25 cellular contexts compared by ENCODE assay signal in the genomic region with DNA sequence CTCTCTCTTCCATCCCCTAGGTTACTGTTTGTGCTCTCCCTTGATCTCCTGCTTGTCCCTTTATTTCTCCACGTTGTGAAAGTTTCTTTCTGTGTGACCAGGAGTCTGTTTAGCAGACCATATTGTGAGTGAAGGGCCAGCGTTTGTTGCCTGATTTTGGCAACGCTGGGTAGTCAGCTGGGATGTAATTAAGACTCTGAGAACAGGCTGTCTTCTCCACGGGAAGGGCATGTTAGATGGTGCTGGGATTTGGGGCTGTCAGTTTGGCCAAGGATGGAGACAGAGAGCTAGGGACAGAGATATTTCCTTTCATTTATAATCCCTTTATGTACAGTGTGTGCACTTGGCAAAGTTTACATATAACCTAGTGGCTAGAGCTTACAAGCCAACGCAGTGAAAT.
DNase-seq lines count a peak whose midpoint lies in the region; ATAC-seq and TF ChIP-seq lines count a peak whose summit lies in the region.
"Had no signal": no experiment of that assay in that cellular context is flagged by ENCODE, and none has a peak within 500 bp of the region (broad histone marks: within the 10 kb centered on the region; RNA-seq: fewer than 3 reads in every experiment).

No MANE protein-coding gene starts in this region.

- H3K4me3 ChIP-seq in Peyer's patch: no peak overlapping the region
- H3K4me3 ChIP-seq in esophagus muscularis mucosa: no peak overlapping the region
- H3K4me3 ChIP-seq: skin epidermis, tibial artery had no signal

- TF ChIP-seq CTCF in Peyer's patch (IDR thresholded peaks at IDR 0.05) (no peak), esophagus muscularis mucosa (IDR thresholded peaks at IDR 0.05) (no peak)

- TF ChIP-seq EP300 in esophagus muscularis mucosa (IDR thresholded peaks at IDR 0.05): no peak

- DNase-seq in NCI-H82 (lab: John Stamatoyannopoulos, UW) (peak; percentile 17), NCI-H82 treated with DMSO at 0.1 percent for 48 hours (lab: John Stamatoyannopoulos, UW; ENCODE audit: unreplicated experiment) (no peak), cerebellar nuclear complex (lab: John Stamatoyannopoulos, UW) (peak; percentile 58 to 95), hippocampal formation (lab: John Stamatoyannopoulos, UW) (peak; percentile 25 to 47), substantia nigra (lab: John Stamatoyannopoulos, UW) (peak in 25 of 49 donors; percentile 2 to 67 (median 33)), Peyer's patch (no peak), esophagus muscularis mucosa (ENCODE audit: extremely low spot score) (no peak)
- DNase-seq: activated CD4-positive, alpha-beta T cell treated with anti-CD3 and anti-CD28 coated beads for 36 hours; activated CD8-positive, alpha-beta memory T cell treated with anti-CD3 and anti-CD28 coated beads for 24 hours; activated effector memory CD4-positive, alpha-beta T cell treated with Interleukin-2 at 50 U/mL for 16 hours; activated naive CD8-positive, alpha-beta T cell treated with anti-CD3 and anti-CD28 coated beads, Interleukin-2, amount 10 ng/mL, durations not matched to agents 7 days and 5 days; AML-193; DMS79; GF-D8; HCEC 1CT; IMR-90; NCI-H1048; NCI-H187; NCI-H774; T-helper 2 cell; tibial artery had no signal

- H3K9me3 ChIP-seq in Peyer's patch: no peaks in the 10 kb centered on the region
- no peaks in the 10 kb centered on the region for H3K9me3 ChIP-seq in esophagus muscularis mucosa
- H3K9me3 ChIP-seq: neutrophil, tibial artery had no signal

- H3K4me1 ChIP-seq in Peyer's patch: no peaks in the 10 kb centered on the region
- H3K4me1 ChIP-seq in esophagus muscularis mucosa: peaks cover 0 to 10% (median 5%) of the 10 kb centered on the region in 4 donors

- WGBS in esophagus muscularis mucosa: 86% methylated on average over 5 of the region's 5 CpGs

- H3K27me3 ChIP-seq in Peyer's patch (no peaks in the 10 kb centered on the region), esophagus muscularis mucosa (no peaks in the 10 kb centered on the region)
- H3K27me3 ChIP-seq: neutrophil, tibial artery had no signal

- H3K27ac ChIP-seq in substantia nigra (ENCODE audit: low read depth, low read length, poor library complexity, severe bottlenecking): no peak overlapping the region
- H3K27ac ChIP-seq in Peyer's patch: no peak overlapping the region
- H3K27ac ChIP-seq in esophagus muscularis mucosa (replicated peaks in 1 of 4): no peak overlapping the region
- H3K27ac ChIP-seq: neutrophil, skin epidermis, tibial artery had no signal

- ATAC-seq in GM18517 (IDR thresholded peaks at IDR 0.05; ENCODE audit: unreplicated experiment): no peak
- ATAC-seq: activated CD4-positive, alpha-beta T cell treated with anti-CD3 and anti-CD28 coated beads for 36 hours; SK-N-SH treated with all-trans-retinoic acid at 6 μM for 48 hours had no signal

- intact Hi-C loops in esophagus muscularis mucosa (cut with DNase I): no loop called here

- TF ChIP-seq POLR2A in Peyer's patch (IDR thresholded peaks at IDR 0.05) (no peak), esophagus muscularis mucosa (IDR thresholded peaks at IDR 0.05; ENCODE audit: low read depth) (no peak)

- H3K36me3 ChIP-seq in Peyer's patch (no peaks in the 10 kb centered on the region), esophagus muscularis mucosa (no peaks in the 10 kb centered on the region)
- H3K36me3 ChIP-seq: neutrophil, tibial artery had no signal

Comparison
In these comparisons a context has a peak if more than half of its experiments do, and no peak if none do; other contexts are left out.
1. DNase-seq: peak in NCI-H82 (single experiment), cerebellar nuclear complex (2 of 2), hippocampal formation (2 of 2) and substantia nigra (25 of 49); none in NCI-H82 treated with DMSO at 0.1 percent for 48 hours (single experiment), Peyer's patch (0 of 3) and esophagus muscularis mucosa (single experiment).